Comparison of ENCODE assay signal across 12 cellular contexts in the genomic region with DNA sequence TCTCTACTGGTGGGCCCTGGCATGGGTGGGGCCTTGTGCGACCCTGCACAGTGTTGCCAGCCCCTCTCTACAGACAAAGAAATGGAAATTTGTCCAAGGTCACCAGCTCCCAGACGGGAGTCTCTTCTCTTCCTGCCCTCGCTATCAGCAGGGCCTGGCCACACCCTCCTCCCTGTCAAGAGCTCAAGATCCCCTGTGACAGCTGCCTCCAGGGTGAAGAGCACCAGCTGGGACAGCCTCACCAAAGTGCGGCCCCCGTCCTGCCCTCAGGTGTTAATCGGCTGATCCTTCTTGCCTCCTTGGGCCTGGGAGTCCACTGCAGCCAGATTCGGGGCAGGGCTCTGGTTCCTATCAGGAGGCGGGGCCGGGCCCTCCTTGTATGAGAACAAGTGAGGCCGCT.
"Had no signal": no experiment of that assay in that cellular context is flagged by ENCODE, and none has a peak within 500 bp of the region (broad histone marks: within the 10 kb centered on the region; RNA-seq: fewer than 3 reads in every experiment).

No MANE protein-coding gene starts in this region.

- H3K4me3 ChIP-seq: coronary artery, heart right ventricle, testis, tibial nerve, upper lobe of right lung, vagina had no signal

- H3K4me1 ChIP-seq: upper lobe of right lung, vagina had no signal

- H3K27ac Mint-ChIP-seq: naive thymus-derived CD8-positive, alpha-beta T cell; stimulated activated effector memory CD8-positive, alpha-beta T cell treated with anti-CD3 and anti-CD28 coated beads, Interleukin-12 subunit alpha, Interleukin-12 subunit beta, amount 100 ng/mL, for 72 hours had no signal

- H3K9me3 ChIP-seq: heart right ventricle, neutrophil, testis, tibial nerve, upper lobe of right lung, vagina had no signal

- ATAC-seq: naive thymus-derived CD8-positive, alpha-beta T cell; stimulated activated effector memory CD8-positive, alpha-beta T cell treated with anti-CD3 and anti-CD28 coated beads, Interleukin-12 subunit alpha, Interleukin-12 subunit beta, amount 100 ng/mL, for 72 hours; stimulated activated naive CD8-positive, alpha-beta T cell treated with anti-CD3 and anti-CD28 coated beads, Interleukin-15, Interleukin-2, amounts not matched to agents 100 U/mL and 50 U/mL, for 24 hours had no signal

- H3K27me3 ChIP-seq: heart right ventricle, neutrophil, testis, tibial nerve, upper lobe of right lung, vagina had no signal

- H3K9me3 Mint-ChIP-seq: naive thymus-derived CD8-positive, alpha-beta T cell; stimulated activated effector memory CD8-positive, alpha-beta T cell treated with anti-CD3 and anti-CD28 coated beads, Interleukin-12 subunit alpha, Interleukin-12 subunit beta, amount 100 ng/mL, for 72 hours had no signal

- DNase-seq: effector memory CD4-positive, alpha-beta T cell; naive thymus-derived CD8-positive, alpha-beta T cell; stimulated activated CD4-positive, alpha-beta T cell treated with anti-CD3 and anti-CD28 coated beads, Interleukin-4, amount 100 ng/mL, for 1 hour; upper lobe of right lung had no signal

- H3K4me3 Mint-ChIP-seq: naive thymus-derived CD8-positive, alpha-beta T cell; stimulated activated effector memory CD8-positive, alpha-beta T cell treated with anti-CD3 and anti-CD28 coated beads, Interleukin-12 subunit alpha, Interleukin-12 subunit beta, amount 100 ng/mL, for 72 hours had no signal

- H3K27ac ChIP-seq: coronary artery, heart right ventricle, neutrophil, testis, upper lobe of right lung, vagina had no signal

- H3K27me3 Mint-ChIP-seq: naive thymus-derived CD8-positive, alpha-beta T cell had no signal

- H3K4me1 Mint-ChIP-seq: stimulated activated effector memory CD8-positive, alpha-beta T cell treated with anti-CD3 and anti-CD28 coated beads, Interleukin-12 subunit alpha, Interleukin-12 subunit beta, amount 100 ng/mL, for 72 hours had no signal
